In the genomic region with DNA sequence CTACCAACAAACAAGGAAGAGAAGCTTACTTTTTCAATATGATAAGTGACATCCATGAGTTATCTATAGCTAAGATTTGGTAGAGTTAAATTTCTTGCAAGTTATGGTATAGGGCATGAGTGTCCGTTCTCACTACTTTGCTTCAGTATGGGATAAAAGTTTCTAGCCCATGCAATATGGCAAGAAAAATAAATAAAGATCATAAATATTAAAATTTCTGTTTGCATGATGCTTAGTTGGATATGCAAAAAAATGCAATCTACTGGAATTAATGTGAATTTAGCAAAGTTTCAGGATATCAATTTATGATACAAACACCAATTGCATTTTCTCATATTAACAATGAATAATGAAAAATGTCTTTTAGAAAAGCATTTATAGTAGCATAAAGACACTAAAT, we compare ENCODE assay signal across 32 cellular contexts.
"Had no signal": no experiment of that assay in that cellular context is flagged by ENCODE, and none has a peak within 500 bp of the region (broad histone marks: within the 10 kb centered on the region; RNA-seq: fewer than 3 reads in every experiment).

No MANE protein-coding gene starts in this region.

- FAIRE-seq: astrocyte, bronchial epithelial cell had no signal

- H3K4me3 ChIP-seq: adrenal gland, ascending aorta, body of pancreas, breast epithelium, cardiac muscle cell had no signal

- H3K4me1 ChIP-seq: adrenal gland, ascending aorta, body of pancreas, breast epithelium had no signal

- H3K36me3 ChIP-seq: adrenal gland, ascending aorta, brain microvascular endothelial cell, breast epithelium, cardiac muscle cell had no signal

- H3K9me3 ChIP-seq: adrenal gland, body of pancreas had no signal

- H3K27ac ChIP-seq: adrenal gland, ascending aorta, body of pancreas, brain microvascular endothelial cell, breast epithelium, cardiac muscle cell had no signal

- DNase-seq: activated effector memory CD4-positive, alpha-beta T cell treated with anti-CD3 and anti-CD28 coated beads, Interleukin-2, amount 50 U/mL, for 16 hours; activated effector memory CD4-positive, alpha-beta T cell treated with Interleukin-2 at 50 U/mL for 16 hours; activated gamma-delta T cell; activated gamma-delta T cell treated with Interleukin-2 at 50 U/mL for 16 hours; activated naive CD4-positive, alpha-beta T cell; activated naive CD4-positive, alpha-beta T cell treated with anti-CD3 and anti-CD28 coated beads for 36 hours; activated naive CD4-positive, alpha-beta T cell treated with anti-CD3 and anti-CD28 coated beads, Interleukin-2, amount 10 ng/mL, durations not matched to agents 7 days and 5 days; activated naive CD4-positive, alpha-beta T cell treated with anti-CD3 and anti-CD28 coated beads, Interleukin-2, amount 50 U/mL, for 16 hours; activated naive CD4-positive, alpha-beta T cell treated with Interleukin-2 at 50 U/mL for 16 hours; activated naive CD8-positive, alpha-beta T cell treated with anti-CD3 and anti-CD28 coated beads for 36 hours; activated naive CD8-positive, alpha-beta T cell treated with anti-CD3 and anti-CD28 coated beads, Interleukin-2, amount 10 ng/mL, durations not matched to agents 7 days and 5 days; activated naive CD8-positive, alpha-beta T cell treated with anti-CD3 and anti-CD28 coated beads, Interleukin-2, amount 50 U/mL, for 24 hours; activated T-cell treated with anti-CD3 and anti-CD28 coated beads, Interleukin-2, amount 50 U/mL, for 4 hours; activated T-cell treated with anti-CD3 and anti-CD28 coated beads, Interleukin-2, amount 50 U/mL, for 48 hours; activated T-cell treated with anti-CD3 and anti-CD28 coated beads, Interleukin-2, amount 50 U/mL, for 72 hours; adrenal gland; amniotic stem cell; amygdala; anterior cingulate cortex; aorta; body of pancreas; brain microvascular endothelial cell; caudate nucleus; central memory CD4-positive, alpha-beta T cell; cerebellar nuclear complex had no signal

- ATAC-seq: activated naive CD4-positive, alpha-beta T cell treated with anti-CD3 and anti-CD28 coated beads, Interleukin-2, amount 50 U/mL, for 72 hours; activated naive CD8-positive, alpha-beta T cell treated with anti-CD3 and anti-CD28 coated beads, Interleukin-2, amount 50 U/mL, for 24 hours; activated T-cell treated with anti-CD3 and anti-CD28 coated beads, Interleukin-2, amount 50 U/mL, for 4 hours; activated T-cell treated with anti-CD3 and anti-CD28 coated beads, Interleukin-2, amount 50 U/mL, for 72 hours; activated T-helper 17 cell treated with anti-CD3 and anti-CD28 coated beads, Interleukin-2, amount 50 U/mL, for 72 hours; body of pancreas had no signal

- H3K27me3 ChIP-seq: adrenal gland, ascending aorta, body of pancreas, brain microvascular endothelial cell, cardiac muscle cell had no signal
